Comparison of ENCODE assay signal across 1 cellular context in the genomic region with DNA sequence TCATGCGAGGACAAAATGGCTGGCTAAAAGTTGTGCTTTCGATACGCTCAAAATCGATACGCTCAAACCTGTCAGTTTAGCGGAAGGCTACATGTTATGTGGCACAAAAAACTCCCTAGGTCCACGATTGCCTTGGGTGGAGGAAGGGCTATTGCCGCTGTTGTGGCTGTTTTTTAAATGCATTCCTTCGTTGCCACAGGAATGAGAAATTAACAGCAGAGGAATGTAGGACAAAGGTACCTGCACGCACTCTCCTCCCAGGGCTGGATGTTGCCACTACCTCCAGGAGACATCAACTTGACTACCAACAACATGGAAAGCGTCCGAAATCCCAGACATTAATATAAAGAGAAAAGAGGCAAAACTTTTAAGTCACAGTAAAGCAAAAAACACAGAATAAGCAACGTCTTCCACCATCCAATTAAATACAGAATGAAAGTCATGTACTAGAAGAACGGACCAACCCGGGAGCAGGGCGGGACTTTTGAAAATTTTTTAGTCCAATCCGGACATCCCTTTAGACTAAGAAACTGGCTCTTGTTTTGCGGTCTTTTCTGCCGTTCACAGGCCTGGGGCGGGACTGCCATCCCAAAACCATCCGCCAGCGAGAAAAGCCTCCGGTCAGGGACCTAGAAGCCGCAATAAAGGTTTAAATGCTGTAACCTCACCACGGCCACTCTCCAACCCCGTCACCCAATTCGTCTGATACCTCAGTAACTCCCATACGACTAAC.
TF ChIP-seq lines count a peak whose summit lies in the region.

No MANE protein-coding gene starts in this region.

TF ChIP-seq in SK-N-SH treated with all-trans-retinoic acid at 6 μM for 48 hours, 23 proteins besides CTCF, POLR2A, EP300 and RAD21 (continued from another document):
- 0 out of 2 replicates have a peak, but pooled peaks have one; percentile 14 for TF ChIP-seq TCF4 (CRISPR knock-in tag; IDR thresholded peaks at IDR 0.05; ENCODE audit: borderline replicate concordance)
- TF ChIP-seq ESRRG (CRISPR knock-in tag; IDR thresholded peaks at IDR 0.05): peak; percentile 71
- TF ChIP-seq SNAI2 (CRISPR knock-in tag; IDR thresholded peaks at IDR 0.05): no peak
- TF ChIP-seq PPARA (CRISPR knock-in tag; IDR thresholded peaks at IDR 0.05; ENCODE audit: borderline replicate concordance): peak; percentile 87; the same call in 1 of the 2 replicates
- no peak for TF ChIP-seq ZFP3 (CRISPR knock-in tag; IDR thresholded peaks at IDR 0.05)
- peak; percentile 58; the same call in 1 of the 2 replicates for TF ChIP-seq ZNF8 (CRISPR knock-in tag; IDR thresholded peaks at IDR 0.05)
- TF ChIP-seq ISL1 (CRISPR knock-in tag; IDR thresholded peaks at IDR 0.05): no peak
- TF ChIP-seq, protein P1, sequence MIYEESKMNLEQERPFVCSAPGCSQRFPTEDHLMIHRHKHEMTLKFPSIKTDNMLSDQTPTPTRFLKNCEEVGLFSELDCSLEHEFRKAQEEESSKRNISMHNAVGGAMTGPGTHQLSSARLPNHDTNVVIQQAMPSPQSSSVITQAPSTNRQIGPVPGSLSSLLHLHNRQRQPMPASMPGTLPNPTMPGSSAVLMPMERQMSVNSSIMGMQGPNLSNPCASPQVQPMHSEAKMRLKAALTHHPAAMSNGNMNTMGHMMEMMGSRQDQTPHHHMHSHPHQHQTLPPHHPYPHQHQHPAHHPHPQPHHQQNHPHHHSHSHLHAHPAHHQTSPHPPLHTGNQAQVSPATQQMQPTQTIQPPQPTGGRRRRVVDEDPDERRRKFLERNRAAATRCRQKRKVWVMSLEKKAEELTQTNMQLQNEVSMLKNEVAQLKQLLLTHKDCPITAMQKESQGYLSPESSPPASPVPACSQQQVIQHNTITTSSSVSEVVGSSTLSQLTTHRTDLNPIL (CRISPR knock-in tag; IDR thresholded peaks at IDR 0.05; ENCODE audit: low read depth): no peak; the same call in 1 of the 2 replicates
- no peak for TF ChIP-seq OSR1 (CRISPR knock-in tag; IDR thresholded peaks at IDR 0.05)
- TF ChIP-seq TOX (CRISPR knock-in tag; IDR thresholded peaks at IDR 0.05; ENCODE audit: borderline replicate concordance): peak; percentile 80
- TF ChIP-seq, protein P2, sequence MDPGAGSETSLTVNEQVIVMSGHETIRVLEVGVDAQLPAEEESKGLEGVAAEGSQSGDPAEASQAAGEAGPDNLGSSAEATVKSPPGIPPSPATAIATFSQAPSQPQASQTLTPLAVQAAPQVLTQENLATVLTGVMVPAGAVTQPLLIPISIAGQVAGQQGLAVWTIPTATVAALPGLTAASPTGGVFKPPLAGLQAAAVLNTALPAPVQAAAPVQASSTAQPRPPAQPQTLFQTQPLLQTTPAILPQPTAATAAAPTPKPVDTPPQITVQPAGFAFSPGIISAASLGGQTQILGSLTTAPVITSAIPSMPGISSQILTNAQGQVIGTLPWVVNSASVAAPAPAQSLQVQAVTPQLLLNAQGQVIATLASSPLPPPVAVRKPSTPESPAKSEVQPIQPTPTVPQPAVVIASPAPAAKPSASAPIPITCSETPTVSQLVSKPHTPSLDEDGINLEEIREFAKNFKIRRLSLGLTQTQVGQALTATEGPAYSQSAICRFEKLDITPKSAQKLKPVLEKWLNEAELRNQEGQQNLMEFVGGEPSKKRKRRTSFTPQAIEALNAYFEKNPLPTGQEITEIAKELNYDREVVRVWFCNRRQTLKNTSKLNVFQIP (CRISPR knock-in tag; IDR thresholded peaks at IDR 0.05; ENCODE audit: borderline replicate concordance, low read depth): 0 out of 2 replicates have a peak, but pooled peaks have one; percentile 18
- peak; percentile 76 for TF ChIP-seq ZC3H10 (CRISPR knock-in tag; IDR thresholded peaks at IDR 0.05)
- no peak for TF ChIP-seq BACH2 (CRISPR knock-in tag; IDR thresholded peaks at IDR 0.05; ENCODE audit: borderline replicate concordance)
- TF ChIP-seq, protein P3, sequence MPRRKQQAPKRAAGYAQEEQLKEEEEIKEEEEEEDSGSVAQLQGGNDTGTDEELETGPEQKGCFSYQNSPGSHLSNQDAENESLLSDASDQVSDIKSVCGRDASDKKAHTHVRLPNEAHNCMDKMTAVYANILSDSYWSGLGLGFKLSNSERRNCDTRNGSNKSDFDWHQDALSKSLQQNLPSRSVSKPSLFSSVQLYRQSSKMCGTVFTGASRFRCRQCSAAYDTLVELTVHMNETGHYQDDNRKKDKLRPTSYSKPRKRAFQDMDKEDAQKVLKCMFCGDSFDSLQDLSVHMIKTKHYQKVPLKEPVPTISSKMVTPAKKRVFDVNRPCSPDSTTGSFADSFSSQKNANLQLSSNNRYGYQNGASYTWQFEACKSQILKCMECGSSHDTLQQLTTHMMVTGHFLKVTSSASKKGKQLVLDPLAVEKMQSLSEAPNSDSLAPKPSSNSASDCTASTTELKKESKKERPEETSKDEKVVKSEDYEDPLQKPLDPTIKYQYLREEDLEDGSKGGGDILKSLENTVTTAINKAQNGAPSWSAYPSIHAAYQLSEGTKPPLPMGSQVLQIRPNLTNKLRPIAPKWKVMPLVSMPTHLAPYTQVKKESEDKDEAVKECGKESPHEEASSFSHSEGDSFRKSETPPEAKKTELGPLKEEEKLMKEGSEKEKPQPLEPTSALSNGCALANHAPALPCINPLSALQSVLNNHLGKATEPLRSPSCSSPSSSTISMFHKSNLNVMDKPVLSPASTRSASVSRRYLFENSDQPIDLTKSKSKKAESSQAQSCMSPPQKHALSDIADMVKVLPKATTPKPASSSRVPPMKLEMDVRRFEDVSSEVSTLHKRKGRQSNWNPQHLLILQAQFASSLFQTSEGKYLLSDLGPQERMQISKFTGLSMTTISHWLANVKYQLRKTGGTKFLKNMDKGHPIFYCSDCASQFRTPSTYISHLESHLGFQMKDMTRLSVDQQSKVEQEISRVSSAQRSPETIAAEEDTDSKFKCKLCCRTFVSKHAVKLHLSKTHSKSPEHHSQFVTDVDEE (CRISPR knock-in tag; IDR thresholded peaks at IDR 0.05): no peak
- no peak for TF ChIP-seq ZNF565 (CRISPR knock-in tag; conservative IDR thresholded peaks at IDR 0.05; ENCODE audit: low read depth)
TF ChIP-seq in SK-N-SH treated with all-trans-retinoic acid at 6 μM for 48 hours: peak in this region for 14.
